Comparison of ENCODE assay signal across 28 cellular contexts in genomic region chr7:52956379-52956915, GRCh38.
A peak's percentile ranks its signal among the peaks of the same experiment; 100 is the strongest.
DNase-seq lines count a peak whose midpoint lies in the region; ATAC-seq, FAIRE-seq and TF ChIP-seq lines count a peak whose summit lies in the region.
"Had no signal": no experiment of that assay in that cellular context is flagged by ENCODE, and none has a peak within 500 bp of the region (broad histone marks: within the 10 kb centered on the region; RNA-seq: fewer than 3 reads in every experiment).

No MANE protein-coding gene starts in this region.

- TF ChIP-seq CTCF in WTC11 (IDR thresholded peaks at IDR 0.05), result no peak
- TF ChIP-seq CTCF in smooth muscle cell (IDR thresholded peaks at IDR 0.05; ENCODE audit: borderline replicate concordance, insufficient read depth, poor library complexity, severe bottlenecking), result no peak
- TF ChIP-seq CTCF in RWPE1 (conservative IDR thresholded peaks at IDR 0.05; ENCODE audit: low read depth), result no peak
- TF ChIP-seq CTCF in kidney (IDR thresholded peaks at IDR 0.05; ENCODE audit: borderline replicate concordance, extremely low read depth, insufficient read depth), result no peak

- POLR2A ChIA-PET in WTC11 (lab: Charles Lee), result no interaction called here
- POLR2A ChIA-PET in RWPE1 (lab: Yijun Ruan, JAX; ENCODE audit: low non-redundant PET), result no interaction called here

- H2BK5ac ChIP-seq in mesenchymal stem cell (ENCODE audit: low read depth, low read length, poor library complexity, severe bottlenecking), result no peak overlapping the region

- no peak overlapping the region for H2BK12ac ChIP-seq in mesenchymal stem cell (ENCODE audit: low read length in 2 of 2)

- H3K4ac ChIP-seq in mesenchymal stem cell (ENCODE audit: low read depth in 1 of 2, low read length in 2 of 2), result no peak overlapping the region

- CTCF ChIA-PET in WTC11 (lab: Charles Lee), result no interaction called here
- CTCF ChIA-PET in RWPE1 (lab: Yijun Ruan, JAX), result interaction anchor here (0.6 to 0.8 kb wide), 2 partner anchors 142 to 1701 kb away, joined by 3 to 4 read pairs; no protein-coding TSS in a partner anchor

- H2AFZ ChIP-seq in mesenchymal stem cell (ENCODE audit: low read depth, low read length), result no peak overlapping the region
- H2AFZ ChIP-seq in smooth muscle cell (ENCODE audit: low read depth), result peak overlapping the region; percentile 87

- H3K9me3 ChIP-seq in mesenchymal stem cell (ENCODE audit: control insufficient read depth, low read length), result no peaks in the 10 kb centered on the region
- no peaks in the 10 kb centered on the region for H3K9me3 ChIP-seq in smooth muscle cell (replicated peaks; ENCODE audit: low read depth)
- no peaks in the 10 kb centered on the region for H3K9me3 ChIP-seq in kidney (ENCODE audit: control insufficient read depth in 1 of 2, low read length in 2 of 2)
- H3K9me3 ChIP-seq: adrenal gland, BLaER1, stomach, tibial artery had no signal

- no peaks in the 10 kb centered on the region for H3K36me3 Mint-ChIP-seq in WTC11
- H3K36me3 Mint-ChIP-seq: IgD-negative memory B cell had no signal

- H3K9ac ChIP-seq in mesenchymal stem cell (ENCODE audit: low read length) (no peak overlapping the region), smooth muscle cell (ENCODE audit: low read depth) (peak overlapping the region; percentile 53), kidney (ENCODE audit: low read length in 2 of 2) (no peak overlapping the region)
- H3K9ac ChIP-seq: BLaER1 had no signal

- WGBS in mesenchymal stem cell, result 15% methylated on average over 8 of the region's 10 CpGs
- 3% methylated on average over 10 of the region's 10 CpGs for WGBS in smooth muscle cell (ENCODE audit: low lambda C conversion rate)

- H4K8ac ChIP-seq in mesenchymal stem cell (ENCODE audit: low read length), result no peak overlapping the region

- H3K4me3 Mint-ChIP-seq in WTC11, result peak overlapping the region; percentile 13; the same call in 1 of the 2 replicates
- H3K4me3 Mint-ChIP-seq: activated CD4-positive, alpha-beta T cell treated with anti-CD3 and anti-CD28 coated beads, Interleukin-2, amount 10 ng/mL, durations not matched to agents 7 days and 5 days; activated T-cell treated with anti-CD3 and anti-CD28 coated beads, Interleukin-2, amount 50 U/mL, for 72 hours; IgD-negative memory B cell had no signal

- no peak overlapping the region for H3K4me2 ChIP-seq in mesenchymal stem cell (ENCODE audit: low read length, poor library complexity, severe bottlenecking)
- peak overlapping the region; percentile 67 for H3K4me2 ChIP-seq in smooth muscle cell
- H3K4me2 ChIP-seq: BLaER1 had no signal

- H3K27me3 ChIP-seq in mesenchymal stem cell (ENCODE audit: control insufficient read depth in 1 of 2, insufficient read depth in 1 of 2, low read length in 2 of 2), result no peaks in the 10 kb centered on the region
- no peaks in the 10 kb centered on the region for H3K27me3 ChIP-seq in smooth muscle cell (ENCODE audit: low read depth)
- H3K27me3 ChIP-seq: adrenal gland, BLaER1, brain microvascular endothelial cell, stomach, tibial artery had no signal

- H2BK120ac ChIP-seq in mesenchymal stem cell (ENCODE audit: low read depth, low read length), result no peak overlapping the region

- no peak overlapping the region for H3K18ac ChIP-seq in mesenchymal stem cell (ENCODE audit: low read depth in 1 of 2, low read length in 2 of 2)

- no peaks in the 10 kb centered on the region for H3K36me3 ChIP-seq in mesenchymal stem cell (ENCODE audit: control insufficient read depth in 1 of 2, insufficient read depth in 2 of 2, low read depth in 1 of 2, low read length in 2 of 2)
- no peaks in the 10 kb centered on the region for H3K36me3 ChIP-seq in smooth muscle cell (ENCODE audit: low read depth)
- H3K36me3 ChIP-seq in kidney (ENCODE audit: control insufficient read depth in 1 of 2, insufficient read depth in 2 of 2, low read length in 2 of 2), result no peaks in the 10 kb centered on the region
- H3K36me3 ChIP-seq: adrenal gland, BLaER1, brain microvascular endothelial cell, stomach, tibial artery had no signal

- H3K27me3 Mint-ChIP-seq in WTC11 (ENCODE audit: low read depth), result no peaks in the 10 kb centered on the region
- H3K27me3 Mint-ChIP-seq: activated CD4-positive, alpha-beta T cell treated with anti-CD3 and anti-CD28 coated beads, Interleukin-2, amount 10 ng/mL, durations not matched to agents 7 days and 5 days; IgD-negative memory B cell had no signal

- H3K79me2 ChIP-seq in smooth muscle cell (ENCODE audit: low read depth), result no peaks in the 10 kb centered on the region

- no peak overlapping the region for H4K91ac ChIP-seq in mesenchymal stem cell (ENCODE audit: low read length)

- H3K4me1 Mint-ChIP-seq in WTC11, result peaks cover 41% of the 10 kb centered on the region
- H3K4me1 Mint-ChIP-seq: activated CD4-positive, alpha-beta T cell treated with anti-CD3 and anti-CD28 coated beads, Interleukin-2, amount 10 ng/mL, durations not matched to agents 7 days and 5 days had no signal

- H3K9me3 Mint-ChIP-seq in WTC11, result no peaks in the 10 kb centered on the region

- FAIRE-seq in H54 (lab: Jason Lieb, UNC) (peak; percentile 58), GM12892 (lab: Jason Lieb, UNC) (no peak), kidney (lab: Jason Lieb, UNC) (no peak)
- FAIRE-seq: RCC 7860, small intestine had no signal

- no peak for ATAC-seq in WTC11
- ATAC-seq: activated T-cell treated with anti-CD3 and anti-CD28 coated beads, Interleukin-2, amount 50 U/mL, for 72 hours had no signal

- H3K27ac Mint-ChIP-seq in WTC11, result peak overlapping the region; percentile 67
- H3K27ac Mint-ChIP-seq: activated CD4-positive, alpha-beta T cell treated with anti-CD3 and anti-CD28 coated beads, Interleukin-2, amount 10 ng/mL, durations not matched to agents 7 days and 5 days; activated T-cell treated with anti-CD3 and anti-CD28 coated beads, Interleukin-2, amount 50 U/mL, for 72 hours; IgD-negative memory B cell had no signal

- H3K23ac ChIP-seq in mesenchymal stem cell (ENCODE audit: low read length in 2 of 2), result no peak overlapping the region

- no peak overlapping the region for H3K4me3 ChIP-seq in mesenchymal stem cell (ENCODE audit: insufficient read depth in 1 of 2, low read depth in 1 of 2, low read length in 2 of 2)
- peak overlapping the region; percentile 28 for H3K4me3 ChIP-seq in smooth muscle cell
- H3K4me3 ChIP-seq in kidney (ENCODE audit: low read length in 2 of 2), result peak overlapping the region in 1 of 2 donors; percentile 23
- H3K4me3 ChIP-seq: adrenal gland, BLaER1, stomach, tibial artery had no signal

- DNase-seq in H54 (ENCODE audit: insufficient read length, low spot score), result no peak
- DNase-seq in WTC11 (ENCODE audit: low spot score), result no peak
- DNase-seq in mesenchymal stem cell, result peak; percentile 30
- DNase-seq in smooth muscle cell (lab: John Stamatoyannopoulos, UW; ENCODE audit: unreplicated experiment), result no peak
- no peak for DNase-seq in GM12892 (ENCODE audit: insufficient read length)
- DNase-seq in RWPE1 (ENCODE audit: low spot score), result no peak
- no peak for DNase-seq in kidney
- DNase-seq: activated CD4-positive, alpha-beta T cell treated with anti-CD3 and anti-CD28 coated beads, Interleukin-2, amount 10 ng/mL, durations not matched to agents 7 days and 5 days; activated naive CD4-positive, alpha-beta T cell treated with Interleukin-2 at 50 U/mL for 16 hours; activated T-cell treated with anti-CD3 and anti-CD28 coated beads, Interleukin-2, amount 50 U/mL, for 72 hours; adrenal gland; brain microvascular endothelial cell; DND-41; glutamatergic neuron; H7; NCI-H2029 treated with DMSO at 0.1 percent for 48 hours; NCI-H526 treated with DMSO at 0.1 percent for 48 hours; occipital lobe; small intestine; stimulated activated CD4-positive, alpha-beta T cell treated with anti-CD3 and anti-CD28 coated beads, Interleukin-1b, Interleukin-23, amount 100 ng/mL, for 48 hours; stimulated activated CD8-positive, alpha-beta memory T cell treated with anti-CD3 and anti-CD28 coated beads, Interleukin-4, amount 100 ng/mL, for 48 hours; stomach; SW 1271; T-helper 9 cell; tibial artery had no signal

- H3F3A ChIP-seq in smooth muscle cell (ENCODE audit: low read depth), result peaks cover 30% of the 10 kb centered on the region

- H4K20me1 ChIP-seq in smooth muscle cell (ENCODE audit: low read depth), result no peaks in the 10 kb centered on the region
- H4K20me1 ChIP-seq: BLaER1 had no signal

- H2BK15ac ChIP-seq in mesenchymal stem cell (ENCODE audit: low read depth, poor library complexity, severe bottlenecking), result no peak overlapping the region

- no peak overlapping the region for H3K27ac ChIP-seq in mesenchymal stem cell (ENCODE audit: low read length, poor library complexity, severe bottlenecking)
- H3K27ac ChIP-seq in smooth muscle cell (ENCODE audit: low read depth), result peak overlapping the region; percentile 86
- no peak overlapping the region for H3K27ac ChIP-seq in RWPE1
- no peak overlapping the region for H3K27ac ChIP-seq in kidney (ENCODE audit: low read depth in 2 of 2, low read length in 2 of 2)
- H3K27ac ChIP-seq: adrenal gland, BLaER1, brain microvascular endothelial cell, stomach, tibial artery had no signal

- H3K4me1 ChIP-seq in mesenchymal stem cell (ENCODE audit: control insufficient read depth, insufficient read depth, low read depth, low read length), result no peaks in the 10 kb centered on the region
- peaks cover 22% of the 10 kb centered on the region for H3K4me1 ChIP-seq in smooth muscle cell (ENCODE audit: low read depth)
- H3K4me1 ChIP-seq in kidney (ENCODE audit: control insufficient read depth in 1 of 2, insufficient read depth in 1 of 2, low read depth in 1 of 2, low read length in 2 of 2), result no peaks in the 10 kb centered on the region
- H3K4me1 ChIP-seq: adrenal gland, BLaER1, stomach had no signal

- intact Hi-C loops in kidney (cut with DNase I), result no loop called here

- no peak overlapping the region for H2AK5ac ChIP-seq in mesenchymal stem cell (ENCODE audit: low read length, severe bottlenecking)

- no peaks in the 10 kb centered on the region for H3K79me1 ChIP-seq in mesenchymal stem cell (replicated peaks; ENCODE audit: low read length, poor library complexity, severe bottlenecking)

- no peak overlapping the region for H3K14ac ChIP-seq in mesenchymal stem cell (ENCODE audit: low read length in 2 of 2)

- TF ChIP-seq POLR2A in H54 (IDR thresholded peaks at IDR 0.05; ENCODE audit: low read depth, low read length) (no peak), GM12892 (IDR thresholded peaks at IDR 0.05; ENCODE audit: low read depth, low read length) (no peak)

TF ChIP-seq in WTC11, 78 proteins besides CTCF, POLR2A, EP300 and RAD21 (continues in another document):
- no peak for TF ChIP-seq ZNF671 (CRISPR knock-in tag; IDR thresholded peaks at IDR 0.05)
- no peak for TF ChIP-seq E2F5 (CRISPR knock-in tag; IDR thresholded peaks at IDR 0.05)
- TF ChIP-seq TEAD4 (CRISPR knock-in tag; IDR thresholded peaks at IDR 0.05), result no peak
- no peak for TF ChIP-seq JAZF1 (CRISPR knock-in tag; IDR thresholded peaks at IDR 0.05)
